In the genomic region with DNA sequence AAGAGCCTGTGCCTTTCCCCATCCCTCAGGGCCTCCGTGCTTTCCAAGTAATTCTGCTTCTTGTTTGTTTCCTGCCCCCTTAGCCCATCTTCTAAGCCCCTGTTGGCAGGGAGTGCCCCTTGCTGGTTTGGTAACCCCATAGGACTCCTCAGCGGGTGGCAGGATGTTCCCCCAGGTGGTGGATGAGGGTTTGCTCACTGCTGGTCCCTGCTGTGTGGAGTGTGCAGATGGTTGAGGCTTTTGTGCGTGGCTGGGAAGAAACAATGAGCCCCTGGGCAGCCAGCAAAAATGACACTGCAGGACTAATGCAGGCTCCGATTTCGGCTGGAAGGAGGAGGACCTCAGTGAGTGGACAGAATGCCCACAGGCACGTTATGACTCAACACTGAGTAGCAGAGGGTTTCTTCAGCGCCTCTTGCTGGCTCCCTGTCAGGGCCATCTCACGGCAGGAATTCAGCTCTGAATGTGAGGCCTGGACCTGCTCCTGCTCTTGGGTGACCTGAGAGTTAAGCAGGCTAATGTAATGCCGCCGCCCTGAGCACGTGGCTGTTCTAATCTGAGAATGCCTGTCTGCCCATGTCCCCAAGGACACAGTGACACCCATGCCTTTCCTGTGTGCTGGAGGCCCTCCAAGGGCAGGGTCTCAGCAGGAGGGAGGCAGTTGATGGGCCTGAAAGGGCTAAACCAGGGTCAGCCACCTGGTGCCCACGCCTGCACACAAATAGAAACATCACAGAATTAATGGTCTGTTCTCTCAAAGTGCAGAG, we compare ENCODE assay signal across 8 cellular contexts. TPM values are rescaled to one million over a fixed set of nuclear protein-coding genes. Genes with fewer than 3 reads are reported as not detected.
DNase-seq lines count a peak whose midpoint lies in the region; ATAC-seq and TF ChIP-seq lines count a peak whose summit lies in the region.

No MANE protein-coding gene starts in this region.

- H3K4me1 ChIP-seq in vagina = peaks cover 78% of the 10 kb centered on the region

- H3K27me3 ChIP-seq in brain microvascular endothelial cell (replicated peaks) = no peaks in the 10 kb centered on the region
- no peaks in the 10 kb centered on the region for H3K27me3 ChIP-seq in vagina

- TF ChIP-seq POLR2A in vagina (IDR thresholded peaks at IDR 0.05) = no peak

- H3K36me3 ChIP-seq in brain microvascular endothelial cell (replicated peaks) (peaks cover 33% of the 10 kb centered on the region), vagina (peaks cover 0 to 31% of the 10 kb centered on the region in 2 donors)

- H3K4me3 ChIP-seq in AG10803 (ENCODE audit: low read length) = 0 out of 2 replicates have a peak overlapping the region, but pooled peaks have one; percentile 5
- H3K4me3 ChIP-seq in Jurkat, Clone E6-1 (ENCODE audit: low read length) = no peak overlapping the region
- H3K4me3 ChIP-seq in brain microvascular endothelial cell (ENCODE audit: low read depth, low read length) = no peak overlapping the region
- H3K4me3 ChIP-seq in vagina = no peak overlapping the region

- H3K27ac ChIP-seq in brain microvascular endothelial cell (peak overlapping the region; percentile 64), vagina (peak overlapping the region; percentile 54)

- in situ Hi-C loops in brain microvascular endothelial cell (cut with HindIII; ENCODE audit: low pct_ligation_motif_present, low sequenced_read_pairs) = no loop called here

- intact Hi-C loops in vagina (cut with DNase I) = no loop called here

- DNase-seq in AG10803 (ENCODE audit: low read depth) (peak; percentile 98), brain microvascular endothelial cell (peak; percentile 96), left kidney (ENCODE audit: low read depth, low spot score) (peak; percentile 81), vagina (ENCODE audit: extremely low spot score in 2 of 2) (no peak), NOMO-1 treated with dmso at 0.1 percent for 144 hours (lab: John Stamatoyannopoulos, UW; ENCODE audit: unreplicated experiment) (no peak)
- DNase-seq in Jurkat, Clone E6-1 (ENCODE audit: low read depth, low spot score) = peak; percentile 67

- H3K9me3 ChIP-seq in vagina = no peaks in the 10 kb centered on the region

- TF ChIP-seq CTCF in AG10803 (conservative IDR thresholded peaks at IDR 0.05; ENCODE audit: low read length) = peak; percentile 37
- peak; percentile 36 for TF ChIP-seq CTCF in brain microvascular endothelial cell (IDR thresholded peaks at IDR 0.05; ENCODE audit: low read depth, low read length, missing control alignments)
- TF ChIP-seq CTCF in vagina (IDR thresholded peaks at IDR 0.05) = no peak

- no peak for ATAC-seq in HG02678 (IDR thresholded peaks at IDR 0.05; ENCODE audit: unreplicated experiment)
- ATAC-seq in GM19023 (IDR thresholded peaks at IDR 0.05; ENCODE audit: unreplicated experiment) = no peak

RNA-seq across cellular contexts. Expression of gene BAG3, which starts 16.6 kb away (rescaled TPM):
- polyA plus RNA-seq in Jurkat, Clone E6-1 (2012; ENCODE audit: insufficient read depth, insufficient read length) = 31.2 TPM
- total RNA-seq in vagina = 69.0 TPM

RNA-seq across cellular contexts. Expression of gene INPP5F, which starts 58.1 kb away (rescaled TPM):
- polyA plus RNA-seq in Jurkat, Clone E6-1 (2012; ENCODE audit: insufficient read depth, insufficient read length) = 9.1 TPM
- 18.4 TPM for total RNA-seq in vagina

Comparison
In these comparisons a context has a peak if more than half of its experiments do, and no peak if none do; other contexts are left out.
1. DNase-seq: peak in AG10803 (single experiment), Jurkat, Clone E6-1 (single experiment), brain microvascular endothelial cell (single experiment) and left kidney (single experiment); none in vagina (0 of 2) and NOMO-1 treated with dmso at 0.1 percent for 144 hours (single experiment).
2. CTCF ChIP-seq: peak in AG10803 (single experiment) and brain microvascular endothelial cell (single experiment); none in vagina (0 of 3).